Comparison of ENCODE assay signal across 1 cellular context in genomic region chr2:214519258-214519818, GRCh38.
TF ChIP-seq lines count a peak whose summit lies in the region.

No MANE protein-coding gene starts in this region.

TF ChIP-seq in GM12878, 131 proteins besides CTCF, POLR2A, EP300 and RAD21 (continued from another document):
- TF ChIP-seq ZNF592 (IDR thresholded peaks at IDR 0.05): peak; percentile 19; the same call in 1 of the 2 replicates
